18 cellular contexts compared by ENCODE assay signal in the genomic region with DNA sequence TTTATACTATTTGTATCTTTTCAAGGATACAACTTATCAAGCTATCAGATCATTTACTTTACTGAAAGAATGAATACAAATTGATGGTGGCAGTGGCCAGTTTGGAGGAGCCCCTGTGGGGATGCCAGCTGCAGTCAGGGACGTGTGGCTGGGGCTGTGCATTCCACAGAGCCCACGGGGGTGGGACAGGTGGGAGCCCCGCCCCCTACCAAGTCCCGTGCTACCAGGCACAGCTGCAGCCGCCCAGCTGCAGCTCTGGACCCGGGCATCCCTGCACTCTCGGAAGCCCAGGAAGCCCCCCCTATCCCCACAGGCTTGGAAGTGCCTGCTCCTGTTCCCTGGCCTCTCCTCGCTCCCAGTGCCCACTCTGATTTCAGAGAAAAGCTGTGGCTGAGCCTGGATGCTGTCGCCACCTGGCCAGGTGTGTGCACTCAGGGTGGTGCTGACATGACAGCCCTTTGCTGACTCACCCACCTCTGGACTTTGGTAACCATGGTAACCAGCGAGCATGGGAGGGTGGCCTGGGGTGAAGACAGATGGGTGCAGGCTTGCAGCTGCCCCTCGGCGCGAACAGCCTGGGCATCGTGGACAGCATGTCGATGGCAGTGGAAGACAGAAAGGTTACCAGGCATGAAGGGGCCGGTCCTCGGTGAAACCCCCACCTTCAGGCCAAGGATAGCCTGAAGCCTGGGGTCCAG.
DNase-seq lines count a peak whose midpoint lies in the region; ATAC-seq and FAIRE-seq lines count a peak whose summit lies in the region.
"Had no signal": no experiment of that assay in that cellular context is flagged by ENCODE, and none has a peak within 500 bp of the region (broad histone marks: within the 10 kb centered on the region; RNA-seq: fewer than 3 reads in every experiment).

No MANE protein-coding gene starts in this region.

- ATAC-seq in HG03442 (IDR thresholded peaks at IDR 0.05; ENCODE audit: unreplicated experiment) (no peak), HG03432 (IDR thresholded peaks at IDR 0.05; ENCODE audit: unreplicated experiment) (no peak)
- ATAC-seq: A549; activated CD8-positive, alpha-beta T cell treated with anti-CD3 and anti-CD28 coated beads for 36 hours; activated T-cell treated with anti-CD3 and anti-CD28 coated beads, Interleukin-2, amount 50 U/mL, for 4 hours; left lung had no signal

- H3K4me3 ChIP-seq in endocrine pancreas (ENCODE audit: control insufficient read depth, insufficient read depth, low read length) (peak overlapping the region; percentile 40), small intestine (ENCODE audit: low read depth in 1 of 2, low read length in 2 of 2) (no peak overlapping the region)
- H3K4me3 ChIP-seq: A549; BLaER1 treated with 17β-estradiol and CSF1 and Interleukin-3, amounts not matched to agents 10 nM and 100 nM; coronary artery; left lung had no signal

- H3K36me3 ChIP-seq in endocrine pancreas (ENCODE audit: control insufficient read depth, insufficient read depth, low read length), result no peaks in the 10 kb centered on the region
- H3K36me3 ChIP-seq in small intestine (ENCODE audit: control insufficient read depth in 2 of 2, insufficient read depth in 2 of 2, low read length in 2 of 2), result no peaks in the 10 kb centered on the region
- H3K36me3 ChIP-seq: left lung had no signal

- no peaks in the 10 kb centered on the region for H3K27me3 ChIP-seq in endocrine pancreas (ENCODE audit: control insufficient read depth, insufficient read depth, low read length)
- H3K27me3 ChIP-seq in small intestine (ENCODE audit: control insufficient read depth in 2 of 2, insufficient read depth in 2 of 2, low read length in 2 of 2), result no peaks in the 10 kb centered on the region
- H3K27me3 ChIP-seq: BLaER1 treated with 17β-estradiol and CSF1 and Interleukin-3, amounts not matched to agents 10 nM and 100 nM; left lung had no signal

- no peak overlapping the region for H3K27ac ChIP-seq in small intestine (ENCODE audit: low read depth in 1 of 2, low read length in 1 of 2)
- H3K27ac ChIP-seq: A549; BLaER1 treated with 17β-estradiol and CSF1 and Interleukin-3, amounts not matched to agents 10 nM and 100 nM; coronary artery; left lung had no signal

- no peaks in the 10 kb centered on the region for H3K9me3 ChIP-seq in endocrine pancreas (ENCODE audit: control insufficient read depth, low read length)
- H3K9me3 ChIP-seq in small intestine (ENCODE audit: control insufficient read depth, low read depth), result no peaks in the 10 kb centered on the region

- H3K4me1 ChIP-seq in endocrine pancreas (ENCODE audit: control insufficient read depth, insufficient read depth, low read length) (peaks cover 4% of the 10 kb centered on the region), small intestine (ENCODE audit: control insufficient read depth in 2 of 2, insufficient read depth in 1 of 2, low read depth in 1 of 2, low read length in 1 of 2) (no peaks in the 10 kb centered on the region)
- H3K4me1 ChIP-seq: BLaER1 treated with 17β-estradiol and CSF1 and Interleukin-3, amounts not matched to agents 10 nM and 100 nM; left lung had no signal

- H3K9ac ChIP-seq in endocrine pancreas (ENCODE audit: control insufficient read depth, insufficient read depth, low read length), result no peak overlapping the region
- H3K9ac ChIP-seq: BLaER1 treated with 17β-estradiol and CSF1 and Interleukin-3, amounts not matched to agents 10 nM and 100 nM had no signal

- DNase-seq in NCI-H2171 treated with DMSO at 0.1 percent for 48 hours (lab: John Stamatoyannopoulos, UW) (peak; percentile 3), NCI-H2171 (lab: John Stamatoyannopoulos, UW) (no peak), NCI-H524 (lab: John Stamatoyannopoulos, UW) (peak; percentile 53 to 79), small intestine (peak; percentile 2), head of caudate nucleus (no peak)
- DNase-seq: activated B cell treated with CpG ODN at 0.5 μM for 24 hours; activated CD8-positive, alpha-beta T cell treated with anti-CD3 and anti-CD28 coated beads for 36 hours; activated T-cell treated with anti-CD3 and anti-CD28 coated beads, Interleukin-2, amount 50 U/mL, for 4 hours; DND-41; foreskin fibroblast; stimulated activated CD4-positive, alpha-beta T cell treated with anti-CD3 and anti-CD28 coated beads, Interleukin-12 subunit alpha, Interleukin-12 subunit beta, amount 100 ng/mL, for 4 hours had no signal

- FAIRE-seq in small intestine (lab: Jason Lieb, UNC), result no peak
- FAIRE-seq: A549 had no signal

- WGBS in small intestine, 3 donors, result 83 to 93% (median 90%) methylated on average over 17 of the region's 17 CpGs

- intact Hi-C loops in head of caudate nucleus (cut with DNase I), result no loop called here

Comparison
In these comparisons a context has a peak if more than half of its experiments do, and no peak if none do; other contexts are left out.
1. DNase-seq: peak in NCI-H2171 treated with DMSO at 0.1 percent for 48 hours (single experiment), NCI-H524 (2 of 2) and small intestine (single experiment); none in NCI-H2171 (single experiment) and head of caudate nucleus (0 of 42).